Comparison of ENCODE assay signal across 16 cellular contexts in genomic region chr5:141611289-141611688, GRCh38. TPM values are rescaled to one million over a fixed set of nuclear protein-coding genes. Genes with fewer than 3 reads are reported as not detected.
A peak's percentile ranks its signal among the peaks of the same experiment; 100 is the strongest.
DNase-seq lines count a peak whose midpoint lies in the region; ATAC-seq, FAIRE-seq and TF ChIP-seq lines count a peak whose summit lies in the region.
"Had no signal": no experiment of that assay in that cellular context is flagged by ENCODE, and none has a peak within 500 bp of the region (broad histone marks: within the 10 kb centered on the region; RNA-seq: fewer than 3 reads in every experiment).

No MANE protein-coding gene starts in this region.

- no peak for TF ChIP-seq EP300 in K562 (IDR thresholded peaks at IDR 0.05; ENCODE audit: low read length)

- peaks cover 66% of the 10 kb centered on the region for H3K36me3 Mint-ChIP-seq in activated CD4-positive, alpha-beta T cell treated with anti-CD3 and anti-CD28 coated beads, Interleukin-2, amount 10 ng/mL, durations not matched to agents 7 days and 5 days (ENCODE audit: low read depth)
- H3K36me3 Mint-ChIP-seq in neural crest cell (ENCODE audit: low read depth): no peaks in the 10 kb centered on the region

- no peak overlapping the region for H2BK15ac ChIP-seq in IMR-90 (ENCODE audit: low read depth, low read length)

- H3K4me3 Mint-ChIP-seq in activated CD4-positive, alpha-beta T cell treated with anti-CD3 and anti-CD28 coated beads, Interleukin-2, amount 10 ng/mL, durations not matched to agents 7 days and 5 days: peak overlapping the region; percentile 23
- H3K4me3 Mint-ChIP-seq in neural crest cell: no peak overlapping the region

- peak; percentile 53; the same call in 1 of the 2 replicates for ATAC-seq in IMR-90 (ENCODE audit: low read depth)
- ATAC-seq in K562: no peak
- ATAC-seq in sciatic nerve: no peak
- ATAC-seq: A549 had no signal

- no peak overlapping the region for H3K56ac ChIP-seq in IMR-90 (ENCODE audit: extremely low read depth, insufficient read depth, low read length)

- TF ChIP-seq RAD21 in IMR-90 (IDR thresholded peaks at IDR 0.05; ENCODE audit: low read length) (no peak), K562 (CRISPR knock-in tag; conservative IDR thresholded peaks at IDR 0.05 in 1 of 2, IDR thresholded peaks at IDR 0.05 in 1 of 2) (no peak)

- H3K18ac ChIP-seq in IMR-90 (ENCODE audit: low read depth, low read length): no peak overlapping the region

- TF ChIP-seq CTCF in IMR-90 (conservative IDR thresholded peaks at IDR 0.05; ENCODE audit: low read depth, low read length) (no peak), K562 (IDR thresholded peaks at IDR 0.05 in 2 of 3, conservative IDR thresholded peaks at IDR 0.05 in 1 of 3; ENCODE audit: insufficient read depth in 2 of 3, low read depth in 1 of 3, low read length in 3 of 3) (no peak), neural crest cell (conservative IDR thresholded peaks at IDR 0.05) (no peak)

- no peak for FAIRE-seq in K562 (lab: Jason Lieb, UNC)
- FAIRE-seq: A549, D721Med, small intestine had no signal

- H3K9me3 ChIP-seq in IMR-90 (ENCODE audit: control insufficient read depth, insufficient read depth, low read length): no peaks in the 10 kb centered on the region
- no peaks in the 10 kb centered on the region for H3K9me3 ChIP-seq in K562 (replicated peaks; ENCODE audit: control insufficient read depth, insufficient read depth, low read depth, low read length)
- H3K9me3 ChIP-seq: A549, colonic mucosa had no signal

- H3K9me1 ChIP-seq in IMR-90 (ENCODE audit: insufficient read depth, low read length): no peaks in the 10 kb centered on the region
- H3K9me1 ChIP-seq in K562 (ENCODE audit: control insufficient read depth, insufficient read depth, low read length): no peaks in the 10 kb centered on the region

- H3K14ac ChIP-seq in IMR-90 (replicated peaks; ENCODE audit: low read depth, low read length): no peak overlapping the region

- peaks cover 99% of the 10 kb centered on the region for H3K79me2 ChIP-seq in K562 (ENCODE audit: control insufficient read depth, insufficient read depth, low read length)

- no peak overlapping the region for H3K4ac ChIP-seq in IMR-90 (ENCODE audit: low read depth, low read length)

- CTCF ChIA-PET in activated CD4-positive, alpha-beta T cell treated with anti-CD3 and anti-CD28 coated beads, Interleukin-2, amount 10 ng/mL, durations not matched to agents 7 days and 5 days (lab: Charles Lee): interaction anchor here (1.5 kb wide), 1 partner anchor 19 kb away, joined by 4 read pairs; no protein-coding TSS in a partner anchor
- CTCF ChIA-PET in IMR-90 (lab: Yijun Ruan, JAX): no interaction called here
- CTCF ChIA-PET in K562 (lab: Yijun Ruan, JAX; ENCODE audit: low intra/inter-chr PET ratio): no interaction called here

- no peak overlapping the region for H2BK5ac ChIP-seq in IMR-90 (ENCODE audit: low read depth, low read length, poor library complexity, severe bottlenecking)

- intact Hi-C loops in IMR-90 (cut with micrococcal nuclease): no loop called here
- intact Hi-C loops in K562 (cut with micrococcal nuclease): loop anchor here (10.0 kb wide), 1 partner anchor 1496 kb away; the partner anchor contains the start of gene PURA
- intact Hi-C loops in sciatic nerve (cut with DNase I): no loop called here

- H4K8ac ChIP-seq in IMR-90 (ENCODE audit: low read depth in 2 of 2, low read length in 2 of 2): no peak overlapping the region

- H3K27ac Mint-ChIP-seq in activated CD4-positive, alpha-beta T cell treated with anti-CD3 and anti-CD28 coated beads, Interleukin-2, amount 10 ng/mL, durations not matched to agents 7 days and 5 days: peak overlapping the region; percentile 58
- peak overlapping the region; percentile 44 for H3K27ac Mint-ChIP-seq in neural crest cell (ENCODE audit: unreplicated experiment)

- no peak overlapping the region for H2BK20ac ChIP-seq in IMR-90 (ENCODE audit: low read depth, low read length)

- no peaks in the 10 kb centered on the region for H3K27me3 ChIP-seq in IMR-90 (ENCODE audit: control insufficient read depth, insufficient read depth, low read length)
- no peaks in the 10 kb centered on the region for H3K27me3 ChIP-seq in K562 (ENCODE audit: control insufficient read depth in 2 of 2, insufficient read depth in 2 of 2, low read length in 2 of 2)
- H3K27me3 ChIP-seq: colonic mucosa had no signal

- dilution Hi-C loops in IMR-90 (cut with HindIII; ENCODE audit: low sequenced_read_pairs, unreplicated experiment): no loop called here

- no peak overlapping the region for H4K91ac ChIP-seq in IMR-90 (ENCODE audit: insufficient read depth, low read depth, low read length)

- H2AFZ ChIP-seq in IMR-90 (replicated peaks; ENCODE audit: low read length, poor library complexity) (no peak overlapping the region), K562 (ENCODE audit: low read depth, low read length) (no peak overlapping the region)

- no peak overlapping the region for H2BK120ac ChIP-seq in IMR-90 (ENCODE audit: low read depth, low read length)

- BruUV-seq in IMR-90 (replicated peaks; lab: Mats Ljungman, UMichigan) (no TSS peak), K562 (replicated peaks; lab: Mats Ljungman, UMichigan) (no TSS peak)

- H3K9ac ChIP-seq in IMR-90 (ENCODE audit: low read depth, low read length) (no peak overlapping the region), K562 (ENCODE audit: insufficient read depth in 1 of 2, low read depth in 2 of 2, low read length in 2 of 2) (no peak overlapping the region)

- H3K27ac ChIP-seq in IMR-90 (ENCODE audit: insufficient read depth, low read length) (no peak overlapping the region), K562 (ENCODE audit: extremely low read depth, low read depth, low read length) (0 out of 3 replicates have a peak overlapping the region, but pooled peaks have one; percentile 5)
- H3K27ac ChIP-seq: A549, colonic mucosa had no signal

- in situ Hi-C loops in IMR-90 (cut with MboI; ENCODE audit: low sequenced_read_pairs) (no loop called here), K562 (cut with MboI) (no loop called here)

- no peak overlapping the region for H3K23ac ChIP-seq in IMR-90 (ENCODE audit: low read depth, low read length)

- H4K20me1 ChIP-seq in IMR-90 (ENCODE audit: insufficient read depth, low read length) (0 out of 2 replicates have a peak, but pooled peaks cover under 1% of the 10 kb centered on the region), K562 (replicated peaks; ENCODE audit: control insufficient read depth, insufficient read depth, low read length) (no peaks in the 10 kb centered on the region)

- H3K79me1 ChIP-seq in IMR-90 (ENCODE audit: low read depth in 1 of 2, low read length in 2 of 2): peaks cover 11 to 31% of the 10 kb centered on the region in 2 experiments; a peak in 3 of 4 replicates

- H3K4me3 ChIP-seq in IMR-90 (ENCODE audit: insufficient read depth, low read depth, low read length): no peak overlapping the region
- H3K4me3 ChIP-seq in K562: no peak overlapping the region
- H3K4me3 ChIP-seq: A549, colonic mucosa had no signal

- H3K27me3 Mint-ChIP-seq in activated CD4-positive, alpha-beta T cell treated with anti-CD3 and anti-CD28 coated beads, Interleukin-2, amount 10 ng/mL, durations not matched to agents 7 days and 5 days: no peaks in the 10 kb centered on the region
- H3K27me3 Mint-ChIP-seq in neural crest cell (ENCODE audit: low read depth): no peaks in the 10 kb centered on the region

- H2AK5ac ChIP-seq in IMR-90 (ENCODE audit: low read depth, low read length): no peak overlapping the region

- peaks cover 89% of the 10 kb centered on the region for H3K4me1 Mint-ChIP-seq in activated CD4-positive, alpha-beta T cell treated with anti-CD3 and anti-CD28 coated beads, Interleukin-2, amount 10 ng/mL, durations not matched to agents 7 days and 5 days
- peaks cover 16% of the 10 kb centered on the region for H3K4me1 Mint-ChIP-seq in neural crest cell

- DNase-seq in activated CD4-positive, alpha-beta T cell treated with anti-CD3 and anti-CD28 coated beads, Interleukin-2, amount 10 ng/mL, durations not matched to agents 7 days and 5 days: no peak
- no peak for DNase-seq in activated CD4-positive, alpha-beta T cell treated with anti-CD3 and anti-CD28 coated beads for 4 hours
- DNase-seq in IMR-90 (no peak), K562 (ENCODE audit: extremely low read depth in 1 of 4, low spot score in 3 of 4) (no peak), neural crest cell (ENCODE audit: low read depth, low spot score) (no peak), sciatic nerve (ENCODE audit: low spot score) (no peak), dermis blood vessel endothelial cell (no peak), NCI-H146 (lab: John Stamatoyannopoulos, UW) (no peak)
- DNase-seq: anterior cingulate cortex, colonic mucosa, NCI-H82, occipital lobe, Right ventricle myocardium superior, small intestine had no signal

- no CpG with 5 or more reads among the region's 3 CpGs for WGBS in IMR-90 (ENCODE audit: extremely low coverage in 2 of 2, insufficient read length in 1 of 2), 2 experiments
- 63% methylated on average over 3 of the region's 3 CpGs for WGBS in K562 (ENCODE audit: insufficient coverage, low coverage, missing lambda C conversion rate)

- no peak overlapping the region for H2AK9ac ChIP-seq in IMR-90 (replicated peaks; ENCODE audit: low read depth, low read length, poor library complexity)

- no peak overlapping the region for H4K5ac ChIP-seq in IMR-90 (ENCODE audit: low read depth, low read length)

- POLR2A ChIA-PET in activated CD4-positive, alpha-beta T cell treated with anti-CD3 and anti-CD28 coated beads, Interleukin-2, amount 10 ng/mL, durations not matched to agents 7 days and 5 days (lab: Charles Lee): no interaction called here
- POLR2A ChIA-PET in IMR-90 (lab: Charles Lee; ENCODE audit: unreplicated experiment) (no interaction called here), K562 (lab: Yijun Ruan, JAX) (no interaction called here)

- TF ChIP-seq POLR2A in IMR-90 (IDR thresholded peaks at IDR 0.05; ENCODE audit: low read depth, low read length) (no peak), K562 (conservative IDR thresholded peaks at IDR 0.05) (no peak)

- no peaks in the 10 kb centered on the region for H3K9me3 Mint-ChIP-seq in activated CD4-positive, alpha-beta T cell treated with anti-CD3 and anti-CD28 coated beads, Interleukin-2, amount 10 ng/mL, durations not matched to agents 7 days and 5 days
- H3K9me3 Mint-ChIP-seq in neural crest cell: no peaks in the 10 kb centered on the region

- no peaks in the 10 kb centered on the region for H3K4me1 ChIP-seq in IMR-90 (ENCODE audit: control insufficient read depth, insufficient read depth, low read length)
- peaks cover 9 to 37% of the 10 kb centered on the region in 2 experiments; a peak in 4 of 5 replicates for H3K4me1 ChIP-seq in K562 (replicated peaks in 1 of 2; ENCODE audit: control insufficient read depth in 2 of 2, insufficient read depth in 2 of 2, low read length in 2 of 2)
- H3K4me1 ChIP-seq: colonic mucosa had no signal

- no peak overlapping the region for H3K4me2 ChIP-seq in IMR-90 (ENCODE audit: low read depth, low read length)
- no peak overlapping the region; the same call in 1 of the 2 replicates for H3K4me2 ChIP-seq in K562 (ENCODE audit: insufficient read depth, low read length)
- H3K4me2 ChIP-seq: A549 had no signal

- H3K36me3 ChIP-seq in IMR-90 (ENCODE audit: control insufficient read depth, insufficient read depth, low read length) (no peaks in the 10 kb centered on the region), K562 (ENCODE audit: control insufficient read depth, insufficient read depth, low read length) (peaks cover 64% of the 10 kb centered on the region)
- H3K36me3 ChIP-seq: colonic mucosa had no signal

RNA-seq across cellular contexts. Expression of gene DIAPH1, which starts 7.5 kb away (rescaled TPM):
- total RNA-seq in activated CD4-positive, alpha-beta T cell treated with anti-CD3 and anti-CD28 coated beads, Interleukin-2, amount 10 ng/mL, durations not matched to agents 7 days and 5 days: 100 to 1,000 TPM; 297 to 302 TPM
- total RNA-seq in IMR-90 (2012; rRNA removed) (12.0 and 15.8 TPM in 2 replicates), K562 (2014; rRNA removed) (90.1 and 91.4 TPM in 2 replicates), K562 (2014; rRNA removed; fragmentation: Illumina TruSeq; extraction: Trizol) (73.7 and 84.9 TPM in 2 replicates), K562 (2015; rRNA removed; fragmentation: Illumina TruSeq; extraction: Trizol) (60.8 and 68.0 TPM in 2 replicates), K562 (2021) (268 and 328 TPM in 2 replicates), neural crest cell (86.3 and 99.1 TPM in 2 replicates), sciatic nerve (92.5 TPM), dermis blood vessel endothelial cell (42.2 and 91.9 TPM in 2 replicates)
- polyA plus RNA-seq in IMR-90 (2012; rRNA removed) (30.7 and 37.4 TPM in 2 replicates), K562 (2011; rRNA removed) (146 and 159 TPM in 2 replicates), K562 (2014; fragmentation: Illumina TruSeq; extraction: Trizol) (261 and 291 TPM in 2 replicates), K562 (2014; fragmentation: Nextera tagmentation; extraction: Ambion mirVana) (10 to 100 TPM; 75.8 to 97.8 TPM), K562 (2014; rRNA removed) (131 and 168 TPM in 2 replicates)
- 16.8 and 22.1 TPM in 2 replicates for polyA plus RNA-seq in IMR-90 (2012; cell fraction: cytosol; rRNA removed)
- polyA plus RNA-seq in IMR-90 (2012; cell fraction: nucleus; rRNA removed; ENCODE audit: low replicate concordance): 53.9 and 92.2 TPM in 2 replicates
- 295 and 514 TPM in 2 replicates for total RNA-seq in K562 (2011; cell fraction: chromatin; rRNA removed; ENCODE audit: low replicate concordance)
- 151 and 162 TPM in 2 replicates for total RNA-seq in K562 (2011; cell fraction: nucleolus; rRNA removed)
- 271 and 317 TPM in 2 replicates for total RNA-seq in K562 (2011; cell fraction: nucleoplasm; rRNA removed)
- 137 TPM in 2 replicates for polyA plus RNA-seq in K562 (2011; cell fraction: cytosol; rRNA removed)
- polyA plus RNA-seq in K562 (2011; cell fraction: nucleus; rRNA removed): 325 and 501 TPM in 2 replicates
- 172 and 199 TPM in 2 replicates for polyA plus RNA-seq in K562 (2012)
- 279 and 286 TPM in 2 replicates for polyA minus RNA-seq in K562 (2011; rRNA and poly(A)+ RNA removed)
- polyA minus RNA-seq in K562 (2011; cell fraction: cytosol; rRNA and poly(A)+ RNA removed): 184 and 249 TPM in 2 replicates
- 108 and 288 TPM in 2 replicates for polyA minus RNA-seq in K562 (2011; cell fraction: nucleus; rRNA and poly(A)+ RNA removed)

RNA-seq across cellular contexts. Expression of gene HDAC3, which starts 25.4 kb away (rescaled TPM):
- 10 to 100 TPM; 70.2 to 73.9 TPM for total RNA-seq in activated CD4-positive, alpha-beta T cell treated with anti-CD3 and anti-CD28 coated beads, Interleukin-2, amount 10 ng/mL, durations not matched to agents 7 days and 5 days
- total RNA-seq in IMR-90 (2012; rRNA removed): 71.7 and 84.2 TPM in 2 replicates
- 78.6 and 89.7 TPM in 2 replicates for polyA plus RNA-seq in IMR-90 (2012; rRNA removed)
- 46.2 and 62.2 TPM in 2 replicates for polyA plus RNA-seq in IMR-90 (2012; cell fraction: cytosol; rRNA removed)
- polyA plus RNA-seq in IMR-90 (2012; cell fraction: nucleus; rRNA removed; ENCODE audit: low replicate concordance): 123 and 229 TPM in 2 replicates
- 380 and 433 TPM in 2 replicates for total RNA-seq in K562 (2011; cell fraction: chromatin; rRNA removed; ENCODE audit: low replicate concordance)
- 249 and 274 TPM in 2 replicates for total RNA-seq in K562 (2011; cell fraction: nucleolus; rRNA removed)
- total RNA-seq in K562 (2011; cell fraction: nucleoplasm; rRNA removed): 332 and 388 TPM in 2 replicates
- 111 and 160 TPM in 2 replicates for total RNA-seq in K562 (2014; rRNA removed)
- 118 and 129 TPM in 2 replicates for total RNA-seq in K562 (2014; rRNA removed; fragmentation: Illumina TruSeq; extraction: Trizol)
- total RNA-seq in K562 (2015; rRNA removed; fragmentation: Illumina TruSeq; extraction: Trizol): 116 and 130 TPM in 2 replicates
- total RNA-seq in K562 (2021): 114 and 119 TPM in 2 replicates
- polyA plus RNA-seq in K562 (2011; rRNA removed): 190 and 191 TPM in 2 replicates
- 207 and 230 TPM in 2 replicates for polyA plus RNA-seq in K562 (2011; cell fraction: cytosol; rRNA removed)
- polyA plus RNA-seq in K562 (2011; cell fraction: nucleus; rRNA removed): 365 and 426 TPM in 2 replicates
- polyA plus RNA-seq in K562 (2012): 77.6 and 93.4 TPM in 2 replicates
- 144 and 153 TPM in 2 replicates for polyA plus RNA-seq in K562 (2014; fragmentation: Illumina TruSeq; extraction: Trizol)
- polyA plus RNA-seq in K562 (2014; fragmentation: Nextera tagmentation; extraction: Ambion mirVana): 100 to 1,000 TPM in 1 of 2 experiments, 10 to 100 TPM in 1; 89.7 to 107 TPM
- polyA plus RNA-seq in K562 (2014; rRNA removed): 120 and 137 TPM in 2 replicates
- 136 and 147 TPM in 2 replicates for polyA minus RNA-seq in K562 (2011; rRNA and poly(A)+ RNA removed)
- 73.0 and 87.2 TPM in 2 replicates for polyA minus RNA-seq in K562 (2011; cell fraction: cytosol; rRNA and poly(A)+ RNA removed)
- 80.6 and 114 TPM in 2 replicates for polyA minus RNA-seq in K562 (2011; cell fraction: nucleus; rRNA and poly(A)+ RNA removed)
- total RNA-seq in neural crest cell: 110 and 114 TPM in 2 replicates
- 47.6 TPM for total RNA-seq in sciatic nerve
- 43.7 and 45.0 TPM in 2 replicates for total RNA-seq in dermis blood vessel endothelial cell

RNA-seq across cellular contexts. Expression of gene RELL2, which starts 25.5 kb away (rescaled TPM):
- 10 to 100 TPM; 25.1 to 26.9 TPM for total RNA-seq in activated CD4-positive, alpha-beta T cell treated with anti-CD3 and anti-CD28 coated beads, Interleukin-2, amount 10 ng/mL, durations not matched to agents 7 days and 5 days
- total RNA-seq in IMR-90 (2012; rRNA removed) (2.2 TPM in 2 replicates), K562 (2014; rRNA removed) (30.7 and 35.5 TPM in 2 replicates), K562 (2014; rRNA removed; fragmentation: Illumina TruSeq; extraction: Trizol) (5.0 and 7.0 TPM in 2 replicates), K562 (2015; rRNA removed; fragmentation: Illumina TruSeq; extraction: Trizol) (14.1 and 14.3 TPM in 2 replicates), K562 (2021) (22.9 and 23.3 TPM in 2 replicates), neural crest cell (6.5 and 6.9 TPM in 2 replicates), sciatic nerve (0.85 TPM), dermis blood vessel endothelial cell (3.9 and 9.9 TPM in 2 replicates)
- polyA plus RNA-seq in IMR-90 (2012; rRNA removed) (7.6 and 9.1 TPM in 2 replicates), K562 (2011; rRNA removed) (17.4 and 17.9 TPM in 2 replicates), K562 (2014; fragmentation: Illumina TruSeq; extraction: Trizol) (13.3 and 19.8 TPM in 2 replicates), K562 (2014; fragmentation: Nextera tagmentation; extraction: Ambion mirVana) (under 1 TPM; 0.06 to 0.76 TPM), K562 (2014; rRNA removed) (33.8 and 36.0 TPM in 2 replicates)
- 6.7 and 7.8 TPM in 2 replicates for polyA plus RNA-seq in IMR-90 (2012; cell fraction: cytosol; rRNA removed)
- 18.2 and 44.0 TPM in 2 replicates for polyA plus RNA-seq in IMR-90 (2012; cell fraction: nucleus; rRNA removed; ENCODE audit: low replicate concordance)
- 14.3 and 44.8 TPM in 2 replicates for total RNA-seq in K562 (2011; cell fraction: chromatin; rRNA removed; ENCODE audit: low replicate concordance)
- 46.6 and 54.9 TPM in 2 replicates for total RNA-seq in K562 (2011; cell fraction: nucleolus; rRNA removed)
- total RNA-seq in K562 (2011; cell fraction: nucleoplasm; rRNA removed): 22.9 and 26.5 TPM in 2 replicates
- 15.7 and 32.1 TPM in 2 replicates for polyA plus RNA-seq in K562 (2011; cell fraction: cytosol; rRNA removed)
- polyA plus RNA-seq in K562 (2011; cell fraction: nucleus; rRNA removed): 65.3 and 140 TPM in 2 replicates
- 4.8 and 10.5 TPM in 2 replicates for polyA plus RNA-seq in K562 (2012)
- polyA minus RNA-seq in K562 (2011; rRNA and poly(A)+ RNA removed): 6.0 and 11.9 TPM in 2 replicates
- polyA minus RNA-seq in K562 (2011; cell fraction: cytosol; rRNA and poly(A)+ RNA removed): 7.4 and 8.4 TPM in 2 replicates
- 18.0 and 23.8 TPM in 2 replicates for polyA minus RNA-seq in K562 (2011; cell fraction: nucleus; rRNA and poly(A)+ RNA removed)

RNA-seq across cellular contexts. Expression of gene FCHSD1, which starts 39.9 kb away (rescaled TPM):
- total RNA-seq in activated CD4-positive, alpha-beta T cell treated with anti-CD3 and anti-CD28 coated beads, Interleukin-2, amount 10 ng/mL, durations not matched to agents 7 days and 5 days: 10 to 100 TPM; 58.0 to 59.3 TPM
- total RNA-seq in IMR-90 (2012; rRNA removed) (32.8 and 33.2 TPM in 2 replicates), K562 (2014; rRNA removed) (19.2 and 20.6 TPM in 2 replicates), K562 (2014; rRNA removed; fragmentation: Illumina TruSeq; extraction: Trizol) (7.0 and 7.9 TPM in 2 replicates), K562 (2015; rRNA removed; fragmentation: Illumina TruSeq; extraction: Trizol) (12.9 and 13.7 TPM in 2 replicates), K562 (2021) (19.2 and 26.5 TPM in 2 replicates), neural crest cell (20.4 and 20.6 TPM in 2 replicates), sciatic nerve (33.0 TPM), dermis blood vessel endothelial cell (20.9 and 24.0 TPM in 2 replicates)
- polyA plus RNA-seq in IMR-90 (2012; rRNA removed) (58.7 and 62.1 TPM in 2 replicates), K562 (2011; rRNA removed) (24.8 and 36.2 TPM in 2 replicates), K562 (2014; fragmentation: Illumina TruSeq; extraction: Trizol) (13.6 and 20.6 TPM in 2 replicates), K562 (2014; fragmentation: Nextera tagmentation; extraction: Ambion mirVana) (under 1 TPM; 0.35 to 0.84 TPM), K562 (2014; rRNA removed) (28.6 and 37.5 TPM in 2 replicates)
- 28.5 and 58.9 TPM in 2 replicates for polyA plus RNA-seq in IMR-90 (2012; cell fraction: cytosol; rRNA removed)
- 598 and 798 TPM in 2 replicates for polyA plus RNA-seq in IMR-90 (2012; cell fraction: nucleus; rRNA removed; ENCODE audit: low replicate concordance)
- total RNA-seq in K562 (2011; cell fraction: chromatin; rRNA removed; ENCODE audit: low replicate concordance): 160 and 307 TPM in 2 replicates
- 128 and 139 TPM in 2 replicates for total RNA-seq in K562 (2011; cell fraction: nucleolus; rRNA removed)
- total RNA-seq in K562 (2011; cell fraction: nucleoplasm; rRNA removed): 143 and 150 TPM in 2 replicates
- polyA plus RNA-seq in K562 (2011; cell fraction: cytosol; rRNA removed): 11.3 and 18.8 TPM in 2 replicates
- 300 and 346 TPM in 2 replicates for polyA plus RNA-seq in K562 (2011; cell fraction: nucleus; rRNA removed)
- polyA plus RNA-seq in K562 (2012): 16.4 and 35.9 TPM in 2 replicates
- 7.8 and 12.4 TPM in 2 replicates for polyA minus RNA-seq in K562 (2011; rRNA and poly(A)+ RNA removed)
- polyA minus RNA-seq in K562 (2011; cell fraction: cytosol; rRNA and poly(A)+ RNA removed): 12.8 and 13.1 TPM in 2 replicates
- polyA minus RNA-seq in K562 (2011; cell fraction: nucleus; rRNA and poly(A)+ RNA removed): 43.8 and 62.2 TPM in 2 replicates
